Comparison of ENCODE assay signal across 1 cellular context in the genomic region with DNA sequence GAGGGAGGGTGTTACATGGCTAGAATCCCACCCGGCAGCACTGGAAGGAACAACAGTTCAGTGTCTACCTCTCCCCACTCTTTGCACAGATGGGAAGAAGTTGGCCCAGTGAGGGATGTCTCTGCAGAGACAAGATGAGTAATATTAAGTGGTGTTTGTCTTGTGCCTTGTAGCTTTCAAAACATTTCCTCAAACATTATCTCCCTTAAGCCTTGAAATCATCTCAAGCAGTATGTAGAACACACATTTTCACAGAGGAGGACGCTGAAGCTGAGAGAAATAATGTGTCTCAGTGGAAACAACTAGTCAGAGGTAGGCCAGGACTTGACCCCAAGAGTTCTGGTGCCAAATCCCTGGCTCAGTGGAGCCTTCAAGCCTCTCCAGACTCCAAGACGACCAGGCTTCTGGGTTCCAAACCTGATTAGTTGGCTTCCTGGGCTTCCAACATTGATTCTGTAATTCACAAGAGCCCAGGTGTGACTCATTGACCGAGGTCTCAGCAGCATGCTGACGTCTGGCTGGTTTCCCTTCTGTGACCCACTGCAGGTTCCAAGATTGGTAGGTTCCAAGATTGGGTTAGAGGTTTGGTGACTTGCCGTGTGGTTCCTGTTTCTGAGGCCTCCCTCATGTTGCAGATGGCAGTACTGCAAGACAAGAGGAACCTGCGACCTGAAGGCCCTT.
TF ChIP-seq lines count a peak whose summit lies in the region.

No MANE protein-coding gene starts in this region.

TF ChIP-seq in H1, 55 proteins besides CTCF, POLR2A, EP300 and RAD21:
- TF ChIP-seq RNF2 (IDR thresholded peaks at IDR 0.05; ENCODE audit: borderline replicate concordance, low read depth, low read length, missing control alignments, poor library complexity, severe bottlenecking) (no peak), PHF8 (conservative IDR thresholded peaks at IDR 0.05; ENCODE audit: low read depth, low read length) (no peak), SIRT6 (IDR thresholded peaks at IDR 0.05; ENCODE audit: low read length) (no peak), YY1 (IDR thresholded peaks at IDR 0.05; ENCODE audit: low read depth, low read length) (no peak), EGR1 (IDR thresholded peaks at IDR 0.05; ENCODE audit: borderline replicate concordance, low read depth, low read length) (no peak), ASH2L (IDR thresholded peaks at IDR 0.05; ENCODE audit: low read length) (no peak), HDAC2 (IDR thresholded peaks at IDR 0.05; ENCODE audit: borderline replicate concordance in 1 of 2, low read depth in 2 of 2, low read length in 2 of 2) (no peak), BCL11A (IDR thresholded peaks at IDR 0.05; ENCODE audit: low read depth in 2 of 2, low read length in 2 of 2) (no peak), SAP30 (IDR thresholded peaks at IDR 0.05; ENCODE audit: insufficient read depth, insufficient replicate concordance, low read length) (no peak), RFX5 (IDR thresholded peaks at IDR 0.05; ENCODE audit: borderline replicate concordance, low read depth, low read length) (no peak), GABPA (IDR thresholded peaks at IDR 0.05; ENCODE audit: borderline replicate concordance, insufficient read depth, low read length) (no peak), SUZ12 (IDR thresholded peaks at IDR 0.05; ENCODE audit: low read length) (no peak), SIX5 (IDR thresholded peaks at IDR 0.05; ENCODE audit: low read depth, low read length) (no peak), SIN3A (conservative IDR thresholded peaks at IDR 0.05 in 1 of 2, IDR thresholded peaks at IDR 0.05 in 1 of 2; ENCODE audit: low read depth in 1 of 2, low read length in 2 of 2) (no peak), CHD1 (IDR thresholded peaks at IDR 0.05; ENCODE audit: low read depth, low read length) (no peak), SP4 (IDR thresholded peaks at IDR 0.05; ENCODE audit: low read length) (no peak), CTBP2 (IDR thresholded peaks at IDR 0.05; ENCODE audit: borderline replicate concordance, insufficient read depth, insufficient read length, low read length) (no peak), ZNF274 (IDR thresholded peaks at IDR 0.05; ENCODE audit: borderline replicate concordance, extremely low read depth, low read length) (no peak), JUN (IDR thresholded peaks at IDR 0.05; ENCODE audit: low read depth, low read length) (no peak), SP2 (IDR thresholded peaks at IDR 0.05; ENCODE audit: low read length) (no peak)
